ENCODE assay signal across 19 cellular contexts in the genomic region with DNA sequence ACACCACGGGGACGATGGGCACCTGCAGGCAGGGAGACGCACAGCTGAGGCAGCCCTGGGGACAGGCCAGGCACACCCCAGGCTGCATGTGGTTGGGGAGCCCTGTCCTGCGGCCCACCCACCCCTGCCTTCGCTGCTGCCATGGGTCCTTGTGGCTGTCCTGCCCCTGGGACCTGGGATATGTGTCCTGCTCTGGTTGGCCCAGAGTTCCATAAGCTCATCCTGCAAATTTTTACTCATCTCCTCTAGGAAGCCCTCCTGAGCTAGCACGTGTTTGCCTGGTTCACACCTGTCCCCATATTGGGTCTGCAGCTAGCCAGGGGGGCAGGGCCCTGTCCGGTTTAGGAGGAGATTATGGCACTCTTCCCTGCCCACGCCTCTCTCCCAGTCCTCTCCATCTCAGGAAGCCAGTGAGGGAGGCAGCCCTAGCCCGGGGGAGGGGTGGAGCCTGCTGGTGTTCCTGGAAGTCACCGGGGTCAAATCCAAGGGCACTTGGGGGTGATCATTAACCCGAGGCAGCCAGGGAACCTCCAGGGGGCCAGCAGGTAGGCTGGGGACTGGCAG. TPM values are rescaled to one million over a fixed set of nuclear protein-coding genes. Genes with fewer than 3 reads are reported as not detected.
A peak's percentile ranks its signal among the peaks of the same experiment; 100 is the strongest.
DNase-seq lines count a peak whose midpoint lies in the region; ATAC-seq, FAIRE-seq and TF ChIP-seq lines count a peak whose summit lies in the region.
"Had no signal": no experiment of that assay in that cellular context is flagged by ENCODE, and none has a peak within 500 bp of the region (broad histone marks: within the 10 kb centered on the region; RNA-seq: fewer than 3 reads in every experiment).

No MANE protein-coding gene starts in this region.

- no peak for TF ChIP-seq EP300 in A549 (IDR thresholded peaks at IDR 0.05)

- TF ChIP-seq RAD21 in A549 (conservative IDR thresholded peaks at IDR 0.05 in 1 of 2, IDR thresholded peaks at IDR 0.05 in 1 of 2) = no peak

- peaks cover 37% of the 10 kb centered on the region for H3K4me1 ChIP-seq in A549
- H3K4me1 ChIP-seq in lung (ENCODE audit: control insufficient read depth in 2 of 2, insufficient read depth in 2 of 2, low read length in 2 of 2) = peaks cover 0 to 7% of the 10 kb centered on the region in 2 donors
- no peaks in the 10 kb centered on the region for H3K4me1 ChIP-seq in smooth muscle cell (ENCODE audit: low read depth)
- H3K4me1 ChIP-seq: breast epithelium, testis had no signal

- TF ChIP-seq CTCF in A549 (IDR thresholded peaks at IDR 0.05) (no peak), lung (IDR thresholded peaks at IDR 0.05; ENCODE audit: control extremely low read depth, extremely low read depth) (no peak), smooth muscle cell (IDR thresholded peaks at IDR 0.05; ENCODE audit: borderline replicate concordance, insufficient read depth, poor library complexity, severe bottlenecking) (no peak)

- H4K20me1 ChIP-seq in smooth muscle cell (ENCODE audit: low read depth) = peaks cover 42% of the 10 kb centered on the region

- WGBS in A549 (ENCODE audit: missing lambda C conversion rate) = 60% methylated on average over 10 of the region's 11 CpGs
- 54 to 70% methylated on average over 11 of the region's 11 CpGs for WGBS in lung, 2 donors
- WGBS in smooth muscle cell (ENCODE audit: low lambda C conversion rate) = 81% methylated on average over 10 of the region's 11 CpGs

- H3K27ac Mint-ChIP-seq in naive thymus-derived CD8-positive, alpha-beta T cell = no peak overlapping the region
- H3K27ac Mint-ChIP-seq: T-cell had no signal

- peak overlapping the region in 1 of 2 experiments; percentile 51; a peak in 3 of 6 replicates for H3K27ac ChIP-seq in A549
- peak overlapping the region in 1 of 2 donors; percentile 68 for H3K27ac ChIP-seq in lung (ENCODE audit: low read depth in 1 of 2, low read length in 1 of 2)
- H3K27ac ChIP-seq in smooth muscle cell (ENCODE audit: low read depth) = no peak overlapping the region
- H3K27ac ChIP-seq: breast epithelium, parathyroid adenoma, testis had no signal

- CTCF ChIA-PET in A549 (lab: Yijun Ruan, JAX) = interaction anchor here (0.8 to 7.9 kb wide), 7 partner anchors 10 to 187 kb away, joined by 3 to 186 read pairs (median 5); a partner anchor contains a TSS

- no peak for ATAC-seq in A549
- ATAC-seq in lung (ENCODE audit: insufficient read depth, low FRiP score) = peak; percentile 9
- ATAC-seq in naive thymus-derived CD8-positive, alpha-beta T cell = no peak
- no peak for ATAC-seq in GM19467 (IDR thresholded peaks at IDR 0.05; ENCODE audit: unreplicated experiment)
- ATAC-seq: T-cell had no signal

- H3K9me3 Mint-ChIP-seq in naive thymus-derived CD8-positive, alpha-beta T cell = no peaks in the 10 kb centered on the region
- H3K9me3 Mint-ChIP-seq: T-cell had no signal

- H3K36me3 ChIP-seq in lung (ENCODE audit: control insufficient read depth in 2 of 2, insufficient read depth in 2 of 2, low read length in 2 of 2) = peaks cover 0 to 41% of the 10 kb centered on the region in 2 donors
- no peaks in the 10 kb centered on the region for H3K36me3 ChIP-seq in smooth muscle cell (ENCODE audit: low read depth)
- H3K36me3 ChIP-seq: breast epithelium had no signal

- no peaks in the 10 kb centered on the region for H3F3A ChIP-seq in smooth muscle cell (ENCODE audit: low read depth)

- DNase-seq in A549 (ENCODE audit: low read depth in 1 of 2, low spot score in 1 of 2) (no peak), NCI-H2196 (lab: John Stamatoyannopoulos, UW; ENCODE audit: unreplicated experiment) (peak; percentile 46), glomerular endothelial cell (ENCODE audit: extremely low read depth, low read depth, low spot score) (peak; percentile 86), lung (ENCODE audit: low spot score) (peak; percentile 87), RCC 7860 (ENCODE audit: low spot score) (no peak), smooth muscle cell (lab: John Stamatoyannopoulos, UW; ENCODE audit: unreplicated experiment) (no peak)
- DNase-seq in naive thymus-derived CD8-positive, alpha-beta T cell = no peak
- DNase-seq: activated naive CD4-positive, alpha-beta T cell treated with anti-CD3 and anti-CD28 coated beads, Interleukin-2, amount 50 U/mL, for 16 hours; Calu3; effector memory CD4-positive, alpha-beta T cell; foreskin fibroblast; NCI-H187; NCI-H524 treated with DMSO at 0.1 percent for 48 hours; T-cell; testis had no signal

- H3K9me3 ChIP-seq in A549 = no peaks in the 10 kb centered on the region
- no peaks in the 10 kb centered on the region for H3K9me3 ChIP-seq in lung (ENCODE audit: control insufficient read depth in 2 of 2, insufficient read depth in 1 of 2, low read length in 1 of 2)
- no peaks in the 10 kb centered on the region for H3K9me3 ChIP-seq in smooth muscle cell (replicated peaks; ENCODE audit: low read depth)
- H3K9me3 ChIP-seq: breast epithelium, testis had no signal

- peaks cover 0 to 1% (median 0%) of the 10 kb centered on the region in 5 donors for H3K27me3 Mint-ChIP-seq in naive thymus-derived CD8-positive, alpha-beta T cell
- H3K27me3 Mint-ChIP-seq: T-cell had no signal

- POLR2A ChIA-PET in A549 (lab: Yijun Ruan, JAX) = no interaction called here
- POLR2A ChIA-PET in naive thymus-derived CD8-positive, alpha-beta T cell (lab: Charles Lee) = no interaction called here

- no peak overlapping the region for H3K9ac ChIP-seq in smooth muscle cell (ENCODE audit: low read depth)
- H3K9ac ChIP-seq: parathyroid adenoma had no signal

- H2AFZ ChIP-seq in smooth muscle cell (ENCODE audit: low read depth) = no peak overlapping the region
- H2AFZ ChIP-seq: parathyroid adenoma had no signal

- FAIRE-seq in A549 (lab: Jason Lieb, UNC) = no peak
- FAIRE-seq in RCC 7860 (lab: Jason Lieb, UNC) = no peak

- H3K27me3 ChIP-seq in lung (ENCODE audit: control insufficient read depth, insufficient read depth) (no peaks in the 10 kb centered on the region), smooth muscle cell (ENCODE audit: low read depth) (no peaks in the 10 kb centered on the region)
- H3K27me3 ChIP-seq: testis had no signal

- H3K4me3 ChIP-seq in A549 (no peak overlapping the region), lung (no peak overlapping the region), smooth muscle cell (no peak overlapping the region)
- H3K4me3 ChIP-seq: breast epithelium, testis had no signal

- H3K4me3 Mint-ChIP-seq in naive thymus-derived CD8-positive, alpha-beta T cell = no peak overlapping the region
- H3K4me3 Mint-ChIP-seq: T-cell had no signal

- H3K4me2 ChIP-seq in A549 (peak overlapping the region; percentile 24; the same call in 2 of the 3 replicates), smooth muscle cell (no peak overlapping the region)

- no peaks in the 10 kb centered on the region for H3K79me2 ChIP-seq in smooth muscle cell (ENCODE audit: low read depth)

- H3K4me1 Mint-ChIP-seq in naive thymus-derived CD8-positive, alpha-beta T cell = peaks cover 0 to 7% (median 0%) of the 10 kb centered on the region in 4 donors
- H3K4me1 Mint-ChIP-seq: T-cell had no signal

- TF ChIP-seq POLR2A in A549 (IDR thresholded peaks at IDR 0.05; ENCODE audit: low read length) = no peak

- H3K36me3 Mint-ChIP-seq in naive thymus-derived CD8-positive, alpha-beta T cell = no peaks in the 10 kb centered on the region
- H3K36me3 Mint-ChIP-seq: T-cell had no signal

TF ChIP-seq in A549, 52 proteins besides CTCF, POLR2A, EP300 and RAD21:
- TF ChIP-seq JUNB (IDR thresholded peaks at IDR 0.05) = no peak
- peak; percentile 31; the same call in 1 of the 2 replicates for TF ChIP-seq ESRRA (IDR thresholded peaks at IDR 0.05; ENCODE audit: borderline replicate concordance, low read length)

RNA-seq across cellular contexts. Expression of a gene that starts 12.2 kb away (rescaled TPM):
- polyA plus RNA-seq in A549 (2011; rRNA removed) (15.3 and 19.9 TPM in 2 replicates), A549 (2017; fragmentation: RNase III; extraction: RNeasy Plus Mini Kit Qiagen cat#74134 plus additional on column Dnase treatment) (28.9 to 34.4 TPM (median 32.3 TPM) in 3 replicates), lung (100 to 1,000 TPM; 275 to 379 TPM), smooth muscle cell (196 and 239 TPM in 2 replicates)
- polyA plus RNA-seq in A549 (2012; cell fraction: cytosol; rRNA removed) = 49.6 and 71.8 TPM in 2 replicates
- 70.7 and 117 TPM in 2 replicates for polyA plus RNA-seq in A549 (2012; cell fraction: nucleus; rRNA removed)
- polyA minus RNA-seq in A549 (2011; rRNA and poly(A)+ RNA removed) = 3.1 and 5.9 TPM in 2 replicates
- total RNA-seq in glomerular endothelial cell (712 and 917 TPM in 2 replicates), lung (100 to 1,000 TPM; 128 to 177 TPM), smooth muscle cell (60.3 and 61.8 TPM in 2 replicates)
- 1 to 10 TPM in 1 of 2 experiments, under 1 TPM in 1; 0.36 to 1.2 TPM for total RNA-seq in naive thymus-derived CD8-positive, alpha-beta T cell
- polyA plus RNA-seq in naive thymus-derived CD8-positive, alpha-beta T cell = under 1 TPM in 2 of 3 donors, not detected in 1; 0.48 to 0.70 TPM

RNA-seq across cellular contexts. Expression of a gene that starts 12.4 kb away (rescaled TPM):
- polyA plus RNA-seq in A549 (2011; rRNA removed) (32.3 and 38.6 TPM in 2 replicates), A549 (2017; fragmentation: RNase III; extraction: RNeasy Plus Mini Kit Qiagen cat#74134 plus additional on column Dnase treatment) (44.3 to 49.5 TPM (median 46.3 TPM) in 3 replicates), lung (100 to 1,000 TPM; 169 to 277 TPM), smooth muscle cell (105 and 122 TPM in 2 replicates)
- 56.2 and 86.6 TPM in 2 replicates for polyA plus RNA-seq in A549 (2012; cell fraction: cytosol; rRNA removed)
- 85.4 and 94.9 TPM in 2 replicates for polyA plus RNA-seq in A549 (2012; cell fraction: nucleus; rRNA removed)
- 39.4 and 43.6 TPM in 2 replicates for polyA minus RNA-seq in A549 (2011; rRNA and poly(A)+ RNA removed)
- total RNA-seq in glomerular endothelial cell (43.2 and 50.2 TPM in 2 replicates), lung (100 to 1,000 TPM in 1 of 2 donors, 10 to 100 TPM in 1; 81.7 to 184 TPM), smooth muscle cell (42.9 and 48.6 TPM in 2 replicates)
- total RNA-seq in naive thymus-derived CD8-positive, alpha-beta T cell = 1 to 10 TPM; 3.0 to 5.8 TPM
- polyA plus RNA-seq in naive thymus-derived CD8-positive, alpha-beta T cell = 10 to 100 TPM; 10.7 to 24.8 (median 14.6) TPM

RNA-seq across cellular contexts. Expression of a gene that starts 37.5 kb away (rescaled TPM):
- polyA plus RNA-seq in A549 (2011; rRNA removed) (6.7 and 8.8 TPM in 2 replicates), A549 (2017; fragmentation: RNase III; extraction: RNeasy Plus Mini Kit Qiagen cat#74134 plus additional on column Dnase treatment) (6.0 to 8.2 TPM (median 6.7 TPM) in 3 replicates), lung (10 to 100 TPM; 12.5 to 13.3 TPM), smooth muscle cell (57.8 and 58.5 TPM in 2 replicates)
- 15.7 and 24.3 TPM in 2 replicates for polyA plus RNA-seq in A549 (2012; cell fraction: cytosol; rRNA removed)
- polyA plus RNA-seq in A549 (2012; cell fraction: nucleus; rRNA removed) = 36.4 and 49.4 TPM in 2 replicates
- polyA minus RNA-seq in A549 (2011; rRNA and poly(A)+ RNA removed) = 4.8 and 7.3 TPM in 2 replicates
- total RNA-seq in glomerular endothelial cell (153 and 247 TPM in 2 replicates), lung (10 to 100 TPM; 14.5 to 26.7 TPM), smooth muscle cell (14.6 and 25.5 TPM in 2 replicates)
- total RNA-seq in naive thymus-derived CD8-positive, alpha-beta T cell = 1 to 10 TPM in 1 of 2 experiments, under 1 TPM in 1; 0.58 to 1.1 TPM
- under 1 TPM in 1 of 3 donors, not detected in 2; 0.07 TPM for polyA plus RNA-seq in naive thymus-derived CD8-positive, alpha-beta T cell
- total RNA-seq: MCF 10A had no signal

Comparison
In these comparisons a context has a peak if more than half of its experiments do, and no peak if none do; other contexts are left out.
1. DNase-seq: peak in NCI-H2196 (single experiment), glomerular endothelial cell (single experiment) and lung (single experiment); none in A549 (0 of 2), RCC 7860 (single experiment), naive thymus-derived CD8-positive, alpha-beta T cell (0 of 10) and smooth muscle cell (single experiment).
2. RNA of a gene that starts 12.2 kb away (total RNA-seq): 712 to 917 TPM in glomerular endothelial cell, 128 to 177 TPM in lung and 60.3 to 61.8 TPM in smooth muscle cell; 0.36 to 1.2 TPM in naive thymus-derived CD8-positive, alpha-beta T cell; every median in the first group is over 10 times any median in the second.